15 cellular contexts compared by ENCODE assay signal in genomic region chr6:157280947-157281346, GRCh38.
"Had no signal": no experiment of that assay in that cellular context is flagged by ENCODE, and none has a peak within 500 bp of the region (broad histone marks: within the 10 kb centered on the region; RNA-seq: fewer than 3 reads in every experiment).

No MANE protein-coding gene starts in this region.

- H3K4me3 Mint-ChIP-seq: natural killer cell treated with Interleukin-12 subunit alpha and Interleukin-12 subunit beta and Interleukin-15 and Interleukin-18, amount 100 ng/mL, for 72 hours; nephron progenitor cell; neural crest cell; stimulated activated effector memory CD8-positive, alpha-beta T cell treated with anti-CD3 and anti-CD28 coated beads, Interleukin-12 subunit alpha, Interleukin-12 subunit beta, amount 100 ng/mL, for 72 hours; stimulated activated naive B cell treated with anti-CD40 and anti-IgM and Interleukin-4, amounts not matched to agents 10 μg/mL and 1 μg/mL and 100 μg/mL, for 72 hours; stimulated activated naive CD8-positive, alpha-beta T cell treated with anti-CD3 and anti-CD28 coated beads, Interleukin-15, Interleukin-2, amounts not matched to agents 100 ng/mL and 50 ng/mL, for 24 hours had no signal

- H3K4me1 Mint-ChIP-seq: stimulated activated naive B cell treated with anti-CD40 and anti-IgM and Interleukin-4, amounts not matched to agents 10 μg/mL and 1 μg/mL and 100 μg/mL, for 72 hours had no signal

- H3K36me3 Mint-ChIP-seq: natural killer cell treated with Interleukin-12 subunit alpha and Interleukin-12 subunit beta and Interleukin-15 and Interleukin-18, amount 100 ng/mL, for 72 hours; stimulated activated effector memory CD8-positive, alpha-beta T cell treated with anti-CD3 and anti-CD28 coated beads, Interleukin-12 subunit alpha, Interleukin-12 subunit beta, amount 100 ng/mL, for 72 hours; stimulated activated naive B cell treated with anti-CD40 and anti-IgM and Interleukin-4, amounts not matched to agents 10 μg/mL and 1 μg/mL and 100 μg/mL, for 72 hours had no signal

- H3K27ac Mint-ChIP-seq: natural killer cell treated with Interleukin-12 subunit alpha and Interleukin-12 subunit beta and Interleukin-15 and Interleukin-18, amount 100 ng/mL, for 72 hours; nephron progenitor cell; progenitor cell of endocrine pancreas; stimulated activated effector memory CD8-positive, alpha-beta T cell treated with anti-CD3 and anti-CD28 coated beads, Interleukin-12 subunit alpha, Interleukin-12 subunit beta, amount 100 ng/mL, for 72 hours; stimulated activated naive B cell treated with anti-CD40 and anti-IgM and Interleukin-4, amounts not matched to agents 10 μg/mL and 1 μg/mL and 100 μg/mL, for 72 hours; stimulated activated naive CD8-positive, alpha-beta T cell treated with anti-CD3 and anti-CD28 coated beads, Interleukin-15, Interleukin-2, amounts not matched to agents 100 ng/mL and 50 ng/mL, for 24 hours had no signal

- H3K9me3 Mint-ChIP-seq: natural killer cell treated with Interleukin-12 subunit alpha and Interleukin-12 subunit beta and Interleukin-15 and Interleukin-18, amount 100 ng/mL, for 72 hours; nephron progenitor cell; neural crest cell; stimulated activated effector memory CD8-positive, alpha-beta T cell treated with anti-CD3 and anti-CD28 coated beads, Interleukin-12 subunit alpha, Interleukin-12 subunit beta, amount 100 ng/mL, for 72 hours; stimulated activated naive B cell treated with anti-CD40 and anti-IgM and Interleukin-4, amounts not matched to agents 10 μg/mL and 1 μg/mL and 100 μg/mL, for 72 hours; stimulated activated naive CD8-positive, alpha-beta T cell treated with anti-CD3 and anti-CD28 coated beads, Interleukin-15, Interleukin-2, amounts not matched to agents 100 ng/mL and 50 ng/mL, for 24 hours had no signal

- DNase-seq: nephron progenitor cell; nucleus accumbens; ovary; psoas muscle; sigmoid colon; stimulated activated CD4-positive, alpha-beta T cell treated with anti-CD3 and anti-CD28 coated beads, Interleukin-15, amount 100 ng/mL, for 24 hours; stimulated activated CD4-positive, alpha-beta T cell treated with anti-CD3 and anti-CD28 coated beads, Interleukin-2, amount 100 ng/mL, for 24 hours; stimulated activated CD4-positive, alpha-beta T cell treated with anti-CD3 and anti-CD28 coated beads, Interleukin-4, amount 100 ng/mL, for 24 hours; stimulated activated naive B cell treated with anti-CD40 and anti-IgM and Interleukin-4, amounts not matched to agents 10 μg/mL and 1 μg/mL and 100 μg/mL, for 72 hours; stimulated activated naive CD4-positive, alpha-beta T cell treated with Interleukin-2 at 50 U/mL for 16 hours had no signal
